ENCODE assay signal across 8 cellular contexts in genomic region chr1:181142096-181143043, GRCh38. TPM values are rescaled to one million over a fixed set of nuclear protein-coding genes. Genes with fewer than 3 reads are reported as not detected.
DNase-seq lines count a peak whose midpoint lies in the region; ATAC-seq and TF ChIP-seq lines count a peak whose summit lies in the region.

No MANE protein-coding gene starts in this region.

- H3K4me1 Mint-ChIP-seq in HFFc6 (ENCODE audit: low read depth), result peaks cover 60% of the 10 kb centered on the region

- H4K8ac ChIP-seq in trophoblast cell (ENCODE audit: low read depth, low read length), result peak overlapping the region; percentile 32

- H3K9ac ChIP-seq in trophoblast cell (ENCODE audit: low read length), result no peak overlapping the region

- peak; percentile 73 for DNase-seq in GDM1 (lab: John Stamatoyannopoulos, UW)
- peak; percentile 79 for DNase-seq in HFFc6
- peak; percentile 95 for DNase-seq in NCI-H1048 (lab: John Stamatoyannopoulos, UW)
- DNase-seq in SKM-1 (lab: John Stamatoyannopoulos, UW; ENCODE audit: unreplicated experiment), result peak; percentile 79
- peak; percentile 88 to 96 for DNase-seq in activated naive CD4-positive, alpha-beta T cell treated with anti-CD3 and anti-CD28 coated beads, Interleukin-2, amount 50 U/mL, for 72 hours (ENCODE audit: low spot score in 2 of 2)
- peak; percentile 94 for DNase-seq in Right ventricle myocardium inferior (ENCODE audit: missing footprints)
- peak; percentile 97 to 98 for DNase-seq in trophoblast cell
- peak; percentile 90 for DNase-seq in transverse colon

- WGBS in trophoblast cell (ENCODE audit: extremely low coverage, insufficient coverage, insufficient read length), result no CpG with 5 or more reads among the region's 25 CpGs
- WGBS in transverse colon (ENCODE audit: low coverage in 1 of 2), 2 donors, result 6 to 9% methylated on average over 3 to 25 of the region's 25 CpGs

- H3K36me3 Mint-ChIP-seq in HFFc6 (ENCODE audit: low read depth), result peaks cover 9% of the 10 kb centered on the region; the same call in 1 of the 2 replicates
- H3K36me3 Mint-ChIP-seq in activated naive CD4-positive, alpha-beta T cell treated with anti-CD3 and anti-CD28 coated beads, Interleukin-2, amount 50 U/mL, for 72 hours, result no peaks in the 10 kb centered on the region

- H4K12ac ChIP-seq in trophoblast cell (ENCODE audit: low read depth, low read length), result peak overlapping the region; percentile 45

- H3K23ac ChIP-seq in trophoblast cell (ENCODE audit: low read length), result no peak overlapping the region

- no peaks in the 10 kb centered on the region for H3K36me3 ChIP-seq in trophoblast cell (ENCODE audit: control insufficient read depth in 1 of 2, insufficient read depth in 2 of 2, low read length in 2 of 2)
- no peaks in the 10 kb centered on the region for H3K36me3 ChIP-seq in transverse colon

- H3K27ac ChIP-seq in trophoblast cell (ENCODE audit: low read depth, low read length) (no peak overlapping the region), transverse colon (peak overlapping the region in 2 of 4 donors; percentile 34 to 49)

- TF ChIP-seq EP300 in transverse colon (IDR thresholded peaks at IDR 0.05; ENCODE audit: low read depth), result no peak

- in situ Hi-C loops in transverse colon (cut with MboI; ENCODE audit: low pct_ligation_motif_present in 1 of 4, low pct_unique_long_range_greater_than_20kb in 1 of 4, low sequenced_read_pairs in 3 of 4), result loop anchor here in 3 of 4 donors (5.0 to 25.0 kb wide), 4 partner anchors 58 to 105 kb away; partner anchors contain the start of genes IER5 (in 2 of the 3) and MR1 (in 1 of the 3)

- TF ChIP-seq POLR2A in transverse colon (IDR thresholded peaks at IDR 0.05), result no peak

- H3K4me3 Mint-ChIP-seq in HFFc6, result peak overlapping the region; percentile 86

- peak overlapping the region; percentile 25 for H2AFZ ChIP-seq in trophoblast cell (ENCODE audit: insufficient read depth, low read length, poor library complexity)

- H2BK5ac ChIP-seq in trophoblast cell (ENCODE audit: low read depth, low read length, poor library complexity), result no peak overlapping the region

- peak overlapping the region; percentile 87 for H3K27ac Mint-ChIP-seq in HFFc6
- peak overlapping the region; percentile 75 to 89 for H3K27ac Mint-ChIP-seq in activated naive CD4-positive, alpha-beta T cell treated with anti-CD3 and anti-CD28 coated beads, Interleukin-2, amount 50 U/mL, for 72 hours

- peak overlapping the region; percentile 26 for H3K18ac ChIP-seq in trophoblast cell (ENCODE audit: low read length)

- H3K9me3 ChIP-seq in trophoblast cell (ENCODE audit: insufficient read depth, low read depth, low read length) (peaks cover 2% of the 10 kb centered on the region), transverse colon (no peaks in the 10 kb centered on the region)

- peak overlapping the region; percentile 57 for H4K91ac ChIP-seq in trophoblast cell (ENCODE audit: low read depth, low read length)

- peak; percentile 98 for TF ChIP-seq CTCF in HFFc6 (IDR thresholded peaks at IDR 0.05)
- peak; percentile 96 to 98 (median 97) for TF ChIP-seq CTCF in transverse colon (IDR thresholded peaks at IDR 0.05)

- no peak overlapping the region for H3K4me3 ChIP-seq in trophoblast cell (ENCODE audit: low read depth, low read length)
- peak overlapping the region in 2 of 4 donors; percentile 20 to 21 for H3K4me3 ChIP-seq in transverse colon

- peaks cover 7% of the 10 kb centered on the region for H3K79me1 ChIP-seq in trophoblast cell (ENCODE audit: low read length)

- peak; percentile 48 to 81 for ATAC-seq in activated naive CD4-positive, alpha-beta T cell treated with anti-CD3 and anti-CD28 coated beads, Interleukin-2, amount 50 U/mL, for 72 hours
- peak; percentile 97 for ATAC-seq in Right ventricle myocardium inferior

- intact Hi-C loops in Right ventricle myocardium inferior (cut with DNase I), result loop anchor here (1.0 to 5.0 kb wide), 5 partner anchors 24 to 260 kb away; no protein-coding TSS in a partner anchor
- intact Hi-C loops in transverse colon (cut with DNase I; ENCODE audit: low total_unique reads), result loop anchor here (5.0 kb wide), 2 partner anchors 55 to 105 kb away; partner anchors contain the start of gene IER5

- H3K79me2 ChIP-seq in trophoblast cell (ENCODE audit: control insufficient read depth, insufficient read depth, low read length, poor library complexity), result no peaks in the 10 kb centered on the region

- peak overlapping the region; percentile 44 for H2BK120ac ChIP-seq in trophoblast cell (ENCODE audit: insufficient read depth, low read length, poor library complexity)

- peak overlapping the region; percentile 78 for H2BK12ac ChIP-seq in trophoblast cell (ENCODE audit: low read length)

- peaks cover 4 to 12% of the 10 kb centered on the region in 2 experiments for H3K4me1 ChIP-seq in trophoblast cell (ENCODE audit: control insufficient read depth in 1 of 2, insufficient read depth in 2 of 2, low read length in 2 of 2)
- peaks cover 0 to 12% (median 5%) of the 10 kb centered on the region in 4 donors for H3K4me1 ChIP-seq in transverse colon

- H3K4ac ChIP-seq in trophoblast cell (ENCODE audit: low read depth, low read length), result no peak overlapping the region

- H3K14ac ChIP-seq in trophoblast cell (ENCODE audit: low read length), result peak overlapping the region; percentile 20

- H3K4me2 ChIP-seq in trophoblast cell (ENCODE audit: low read length), result peak overlapping the region; percentile 35

- H2AK5ac ChIP-seq in trophoblast cell (ENCODE audit: low read length), result no peak overlapping the region

- no peaks in the 10 kb centered on the region; the same call in 1 of the 2 replicates for H3K9me3 Mint-ChIP-seq in HFFc6
- peaks cover 0 to 6% of the 10 kb centered on the region in 2 donors for H3K9me3 Mint-ChIP-seq in activated naive CD4-positive, alpha-beta T cell treated with anti-CD3 and anti-CD28 coated beads, Interleukin-2, amount 50 U/mL, for 72 hours

- H3K27me3 ChIP-seq in trophoblast cell (ENCODE audit: insufficient read depth, low read length) (no peaks in the 10 kb centered on the region), transverse colon (no peaks in the 10 kb centered on the region)

- no peaks in the 10 kb centered on the region; the same call in 1 of the 2 replicates for H3K27me3 Mint-ChIP-seq in HFFc6 (ENCODE audit: insufficient read depth)

RNA-seq across cellular contexts. Expression of gene IER5, which starts 53.9 kb away (rescaled TPM):
- total RNA-seq in HFFc6 (2021; fragmentation: NEBNext Ultra II Directional; extraction: Animal tissue kit (Norgen Biotek cat#: 25700)), result 10 to 100 TPM; 35.7 to 49.1 (median 43.4) TPM
- 10 to 100 TPM; 20.3 to 68.4 TPM for total RNA-seq in activated naive CD4-positive, alpha-beta T cell treated with anti-CD3 and anti-CD28 coated beads, Interleukin-2, amount 50 U/mL, for 72 hours
- total RNA-seq in Right ventricle myocardium inferior, result 14.3 TPM
- 9.0 and 9.8 TPM in 2 replicates for polyA plus RNA-seq in trophoblast cell (2013)
- 10 to 100 TPM; 12.1 to 40.3 (median 16.5) TPM for total RNA-seq in transverse colon
